Comparison of ENCODE assay signal across 1 cellular context in the genomic region with DNA sequence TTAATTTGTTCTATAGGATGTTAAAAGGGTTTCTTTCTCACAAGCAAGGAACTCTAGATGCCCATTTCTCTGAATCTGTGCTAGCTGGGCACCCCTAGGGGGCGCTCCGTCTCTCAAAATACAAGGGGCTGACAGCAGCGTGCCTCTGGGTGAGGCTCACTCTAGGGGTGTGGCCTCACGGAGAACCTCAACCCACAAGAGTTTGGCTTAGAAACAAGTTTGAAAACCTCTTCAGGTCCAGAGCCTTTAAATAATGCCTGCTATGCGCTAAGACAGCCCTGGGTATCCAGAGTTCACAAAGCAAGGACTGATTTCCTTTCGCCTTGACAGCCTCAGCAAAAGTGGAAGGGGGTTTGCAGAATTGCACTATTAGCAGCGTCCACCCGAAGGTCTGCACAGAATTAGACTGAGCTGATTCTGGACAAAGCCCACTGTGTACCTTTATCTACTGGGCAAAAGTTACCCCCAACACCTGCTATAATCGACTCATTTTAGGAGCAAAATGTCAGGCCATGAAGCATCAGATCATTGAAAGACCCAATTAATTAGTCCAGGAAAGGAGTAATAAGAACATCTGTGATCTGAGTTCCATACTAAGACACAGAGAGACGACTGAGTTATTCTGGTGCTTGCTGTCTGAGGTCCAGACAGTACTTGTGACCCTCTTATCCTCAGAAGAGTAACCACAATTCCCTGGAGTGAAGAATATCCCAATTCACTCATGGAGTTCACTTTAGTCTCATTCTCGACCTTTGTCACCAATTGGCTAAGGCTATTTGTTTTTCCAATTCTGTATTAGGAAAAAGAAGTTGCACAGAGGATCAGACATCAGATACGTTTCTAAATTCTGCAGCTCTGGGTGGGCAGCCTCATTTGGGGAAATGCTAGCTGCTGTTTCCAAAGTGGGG.
TF ChIP-seq lines count a peak whose summit lies in the region.

No MANE protein-coding gene starts in this region.

TF ChIP-seq in HCT116, 20 proteins besides CTCF, POLR2A, EP300 and RAD21 (continued from another document):
- TF ChIP-seq, protein P1, sequence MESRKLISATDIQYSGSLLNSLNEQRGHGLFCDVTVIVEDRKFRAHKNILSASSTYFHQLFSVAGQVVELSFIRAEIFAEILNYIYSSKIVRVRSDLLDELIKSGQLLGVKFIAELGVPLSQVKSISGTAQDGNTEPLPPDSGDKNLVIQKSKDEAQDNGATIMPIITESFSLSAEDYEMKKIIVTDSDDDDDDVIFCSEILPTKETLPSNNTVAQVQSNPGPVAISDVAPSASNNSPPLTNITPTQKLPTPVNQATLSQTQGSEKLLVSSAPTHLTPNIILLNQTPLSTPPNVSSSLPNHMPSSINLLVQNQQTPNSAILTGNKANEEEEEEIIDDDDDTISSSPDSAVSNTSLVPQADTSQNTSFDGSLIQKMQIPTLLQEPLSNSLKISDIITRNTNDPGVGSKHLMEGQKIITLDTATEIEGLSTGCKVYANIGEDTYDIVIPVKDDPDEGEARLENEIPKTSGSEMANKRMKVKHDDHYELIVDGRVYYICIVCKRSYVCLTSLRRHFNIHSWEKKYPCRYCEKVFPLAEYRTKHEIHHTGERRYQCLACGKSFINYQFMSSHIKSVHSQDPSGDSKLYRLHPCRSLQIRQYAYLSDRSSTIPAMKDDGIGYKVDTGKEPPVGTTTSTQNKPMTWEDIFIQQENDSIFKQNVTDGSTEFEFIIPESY (IDR thresholded peaks at IDR 0.05; ENCODE audit: extremely low read depth, insufficient replicate concordance, low read length), result no peak
- TF ChIP-seq CBX3 (IDR thresholded peaks at IDR 0.05; ENCODE audit: low read depth) (peak; percentile 66), ZFX (IDR thresholded peaks at IDR 0.05) (no peak), TCF7L2 (IDR thresholded peaks at IDR 0.05; ENCODE audit: borderline replicate concordance, extremely low read depth, insufficient read depth, insufficient read length) (no peak), YY1 (IDR thresholded peaks at IDR 0.05; ENCODE audit: extremely low read depth, insufficient replicate concordance, low read depth, low read length) (no peak), SP1 (IDR thresholded peaks at IDR 0.05; ENCODE audit: low read depth) (no peak), ZNF274 (IDR thresholded peaks at IDR 0.05; ENCODE audit: low read depth, low read length) (no peak), SIN3A (IDR thresholded peaks at IDR 0.05; ENCODE audit: low read depth) (no peak)
